15 cellular contexts compared by ENCODE assay signal in genomic region chr5:172600571-172600970, GRCh38. TPM values are rescaled to one million over a fixed set of nuclear protein-coding genes. Genes with fewer than 3 reads are reported as not detected.
DNase-seq lines count a peak whose midpoint lies in the region; ATAC-seq and TF ChIP-seq lines count a peak whose summit lies in the region.
"Had no signal": no experiment of that assay in that cellular context is flagged by ENCODE, and none has a peak within 500 bp of the region (broad histone marks: within the 10 kb centered on the region; RNA-seq: fewer than 3 reads in every experiment).

No MANE protein-coding gene starts in this region.

- DNase-seq in esophagus squamous epithelium (lab: John Stamatoyannopoulos, UW) (no peak), left ventricle myocardium superior (peak; percentile 65), posterior vena cava (ENCODE audit: low spot score) (peak; percentile 70), DMS153 treated with DMSO at 0.1 percent for 48 hours (lab: John Stamatoyannopoulos, UW; ENCODE audit: unreplicated experiment) (no peak), transverse colon (no peak)
- DNase-seq: CD8-positive, alpha-beta memory T cell; HCEC 1CT; IMR-90; Kasumi-1; NCI-H1417; NCI-H2029 treated with DMSO at 0.1 percent for 48 hours; NCI-H510A treated with DMSO at 0.1 percent for 48 hours had no signal

- no peak for TF ChIP-seq POLR2A in esophagus squamous epithelium (IDR thresholded peaks at IDR 0.05)
- no peak for TF ChIP-seq POLR2A in transverse colon (IDR thresholded peaks at IDR 0.05)

- no peak overlapping the region for H3K4me3 ChIP-seq in esophagus squamous epithelium
- H3K4me3 ChIP-seq in transverse colon, result no peak overlapping the region
- H3K4me3 ChIP-seq: SK-N-MC had no signal

- H3K27me3 ChIP-seq in esophagus squamous epithelium, result no peaks in the 10 kb centered on the region
- no peaks in the 10 kb centered on the region for H3K27me3 ChIP-seq in transverse colon

- intact Hi-C loops in esophagus squamous epithelium (cut with DNase I), result no loop called here
- intact Hi-C loops in left ventricle myocardium superior (cut with micrococcal nuclease), result no loop called here
- intact Hi-C loops in posterior vena cava (cut with DNase I), result no loop called here
- intact Hi-C loops in transverse colon (cut with DNase I; ENCODE audit: low total_unique reads), result no loop called here

- TF ChIP-seq EP300 in transverse colon (IDR thresholded peaks at IDR 0.05; ENCODE audit: low read depth), result no peak

- in situ Hi-C loops in transverse colon (cut with MboI; ENCODE audit: low pct_ligation_motif_present in 1 of 4, low pct_unique_long_range_greater_than_20kb in 1 of 4, low sequenced_read_pairs in 3 of 4), result no loop called here

- TF ChIP-seq CTCF in esophagus squamous epithelium (IDR thresholded peaks at IDR 0.05) (no peak), transverse colon (IDR thresholded peaks at IDR 0.05) (no peak)

- H3K36me3 ChIP-seq in esophagus squamous epithelium, result no peaks in the 10 kb centered on the region
- H3K36me3 ChIP-seq in transverse colon, result no peaks in the 10 kb centered on the region

- H3K27ac ChIP-seq in esophagus squamous epithelium, result peak overlapping the region in 3 of 4 donors; percentile 25 to 85 (median 66)
- H3K27ac ChIP-seq in transverse colon, result no peak overlapping the region
- H3K27ac ChIP-seq: SK-N-MC had no signal

- ATAC-seq in left ventricle myocardium superior, result peak; percentile 59
- ATAC-seq in GM18867 (IDR thresholded peaks at IDR 0.05; ENCODE audit: unreplicated experiment), result no peak
- ATAC-seq in GM18502 (IDR thresholded peaks at IDR 0.05; ENCODE audit: poor library complexity, unreplicated experiment), result no peak

- H3K9me3 ChIP-seq in esophagus squamous epithelium (no peaks in the 10 kb centered on the region), transverse colon (no peaks in the 10 kb centered on the region)

- H3K4me1 ChIP-seq in esophagus squamous epithelium (peaks cover 6 to 47% (median 12%) of the 10 kb centered on the region in 3 donors), transverse colon (peaks cover 4 to 13% (median 10%) of the 10 kb centered on the region in 4 donors)

- WGBS in esophagus squamous epithelium, 2 donors, result 42% methylated on average over 2 of the region's 3 CpGs; no CpG with 5 or more reads in 1 of the 2 donors
- WGBS in transverse colon (ENCODE audit: low coverage in 1 of 2), 2 donors, result 85% methylated on average over 3 of the region's 3 CpGs; no CpG with 5 or more reads in 1 of the 2 donors

RNA-seq across cellular contexts. Expression of gene NEURL1B, which starts 40.5 kb away (rescaled TPM):
- total RNA-seq in esophagus squamous epithelium (10 to 100 TPM; 11.9 to 18.8 (median 15.6) TPM), left ventricle myocardium superior (32.0 TPM), posterior vena cava (10 to 100 TPM; 32.9 to 38.6 TPM), transverse colon (100 to 1,000 TPM in 2 of 4 donors, 10 to 100 TPM in 2; 74.6 to 168 (median 94.5) TPM)

Comparison
In these comparisons a context has a peak if more than half of its experiments do, and no peak if none do; other contexts are left out.
1. DNase-seq: peak in left ventricle myocardium superior (single experiment) and posterior vena cava (single experiment); none in esophagus squamous epithelium (single experiment), DMS153 treated with DMSO at 0.1 percent for 48 hours (single experiment) and transverse colon (single experiment).
2. H3K27ac ChIP-seq: peak in esophagus squamous epithelium (3 of 4); none in transverse colon (0 of 4).